24 cellular contexts compared by ENCODE assay signal in genomic region chr3:140078343-140078742, GRCh38.
"Had no signal": no experiment of that assay in that cellular context is flagged by ENCODE, and none has a peak within 500 bp of the region (broad histone marks: within the 10 kb centered on the region; RNA-seq: fewer than 3 reads in every experiment).

No MANE protein-coding gene starts in this region.

- H3K4me3 ChIP-seq: left ventricle myocardium inferior, lung, ovary, right atrium auricular region, right lobe of liver, smooth muscle cell, tibial nerve, uterus had no signal

- DNase-seq: islet precursor cell; left ventricle myocardium inferior; mesendoderm; naive B cell; natural killer cell; nephron progenitor cell; ovary; right lobe of liver; stimulated activated CD4-positive, alpha-beta T cell treated with anti-CD3 and anti-CD28 coated beads, Interleukin-1b, Interleukin-23, amount 100 ng/mL, for 48 hours; stimulated activated CD4-positive, alpha-beta T cell treated with anti-CD3 and anti-CD28 coated beads, Interleukin-2, amount 100 ng/mL, for 48 hours; stimulated activated CD4-positive, alpha-beta T cell treated with anti-CD3 and anti-CD28 coated beads, Interleukin-4, amount 100 ng/mL, for 4 hours; stimulated activated CD8-positive, alpha-beta memory T cell treated with anti-CD3 and anti-CD28 coated beads, Interleukin-4, amount 100 ng/mL, for 48 hours; stimulated activated naive CD4-positive, alpha-beta T cell treated with Interleukin-2 at 50 U/mL for 16 hours; stimulated activated naive CD8-positive, alpha-beta T cell treated with anti-CD3 and anti-CD28 coated beads, Interleukin-15, amount 100 ng/mL, for 72 hours; substantia nigra; uterus had no signal

- H3K27me3 ChIP-seq: ovary, right atrium auricular region, right lobe of liver, tibial nerve, uterus had no signal

- H3K4me2 ChIP-seq: smooth muscle cell had no signal

- H3K4me1 ChIP-seq: left ventricle myocardium inferior, right atrium auricular region, right lobe of liver, tibial nerve, uterus had no signal

- H3K9me3 Mint-ChIP-seq: mesothelial cell of epicardium; nephron progenitor cell; stimulated activated memory B cell treated with anti-CD40 and anti-IgM and Interleukin-4, amounts not matched to agents 10 μg/mL and 1 μg/mL and 100 μg/mL, for 72 hours; stimulated activated naive CD8-positive, alpha-beta T cell treated with anti-CD3 and anti-CD28 coated beads, Interleukin-15, amount 100 ng/mL, for 72 hours; type B pancreatic cell had no signal

- H3K27ac Mint-ChIP-seq: mesothelial cell of epicardium; naive B cell; natural killer cell; nephron progenitor cell; progenitor cell of endocrine pancreas; stimulated activated memory B cell treated with anti-CD40 and anti-IgM and Interleukin-4, amounts not matched to agents 10 μg/mL and 1 μg/mL and 100 μg/mL, for 72 hours; stimulated activated naive CD8-positive, alpha-beta T cell treated with anti-CD3 and anti-CD28 coated beads, Interleukin-15, amount 100 ng/mL, for 72 hours; type B pancreatic cell had no signal

- ATAC-seq: natural killer cell; right lobe of liver; stimulated activated memory B cell treated with anti-CD40 and anti-IgM and Interleukin-4, amounts not matched to agents 10 μg/mL and 1 μg/mL and 100 μg/mL, for 72 hours; stimulated activated naive CD8-positive, alpha-beta T cell treated with anti-CD3 and anti-CD28 coated beads, Interleukin-15, amount 100 ng/mL, for 72 hours had no signal

- H3K4me3 Mint-ChIP-seq: mesothelial cell of epicardium; naive B cell; natural killer cell; nephron progenitor cell; stimulated activated memory B cell treated with anti-CD40 and anti-IgM and Interleukin-4, amounts not matched to agents 10 μg/mL and 1 μg/mL and 100 μg/mL, for 72 hours; stimulated activated naive CD8-positive, alpha-beta T cell treated with anti-CD3 and anti-CD28 coated beads, Interleukin-15, amount 100 ng/mL, for 72 hours; type B pancreatic cell had no signal

- H3K9me3 ChIP-seq: left ventricle myocardium inferior, ovary, right atrium auricular region, right lobe of liver, tibial nerve, uterus had no signal

- H3K4me1 Mint-ChIP-seq: naive B cell; natural killer cell; stimulated activated memory B cell treated with anti-CD40 and anti-IgM and Interleukin-4, amounts not matched to agents 10 μg/mL and 1 μg/mL and 100 μg/mL, for 72 hours; stimulated activated naive CD8-positive, alpha-beta T cell treated with anti-CD3 and anti-CD28 coated beads, Interleukin-15, amount 100 ng/mL, for 72 hours had no signal

- H3K36me3 ChIP-seq: left ventricle myocardium inferior, ovary, right atrium auricular region, right lobe of liver, tibial nerve, uterus had no signal

- H3K27ac ChIP-seq: left ventricle myocardium inferior, ovary, right atrium auricular region, right lobe of liver, tibial nerve, uterus had no signal

- H3K36me3 Mint-ChIP-seq: mesothelial cell of epicardium; naive B cell; natural killer cell; stimulated activated memory B cell treated with anti-CD40 and anti-IgM and Interleukin-4, amounts not matched to agents 10 μg/mL and 1 μg/mL and 100 μg/mL, for 72 hours; type B pancreatic cell had no signal
